10 cellular contexts compared by ENCODE assay signal in the genomic region with DNA sequence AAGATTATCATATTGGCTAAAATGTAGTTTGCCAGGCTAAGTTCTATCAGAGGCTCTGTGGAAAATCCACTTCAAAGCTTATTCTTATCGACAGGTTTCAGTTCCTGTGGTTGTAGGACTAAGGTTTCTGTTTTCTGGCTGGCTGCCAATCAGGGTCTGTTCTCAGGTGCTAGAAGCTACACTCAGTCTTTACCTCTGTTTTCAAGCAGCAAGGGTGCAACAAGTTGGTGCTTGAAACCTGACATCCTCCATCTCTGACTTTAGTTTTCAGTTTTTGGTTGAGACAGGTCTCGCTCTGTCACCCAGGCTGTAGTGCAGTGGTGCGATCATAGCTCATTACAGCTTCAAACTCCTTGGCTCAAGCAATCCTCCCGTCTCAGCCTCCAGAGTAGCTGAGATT. TPM values are rescaled to one million over a fixed set of nuclear protein-coding genes. Genes with fewer than 3 reads are reported as not detected.
DNase-seq lines count a peak whose midpoint lies in the region; ATAC-seq and TF ChIP-seq lines count a peak whose summit lies in the region.
"Had no signal": no experiment of that assay in that cellular context is flagged by ENCODE, and none has a peak within 500 bp of the region (broad histone marks: within the 10 kb centered on the region; RNA-seq: fewer than 3 reads in every experiment).

No MANE protein-coding gene starts in this region.

- H3K36me3 ChIP-seq in naive thymus-derived CD4-positive, alpha-beta T cell (ENCODE audit: control insufficient read depth in 2 of 3, insufficient read depth in 3 of 3, low read length in 3 of 3): peaks cover 20 to 64% (median 25%) of the 10 kb centered on the region in 3 experiments
- H3K36me3 ChIP-seq in heart right ventricle (peaks cover 0 to 98% (median 43%) of the 10 kb centered on the region in 9 donors), left ventricle myocardium inferior (peaks cover 75% of the 10 kb centered on the region), PC-3 (ENCODE audit: low read depth, low read length) (peaks cover 31% of the 10 kb centered on the region), PC-9 (ENCODE audit: low read depth) (peaks cover 39% of the 10 kb centered on the region)

- H3K27ac ChIP-seq in naive thymus-derived CD4-positive, alpha-beta T cell (ENCODE audit: low read depth, low read length): no peak overlapping the region
- H3K27ac ChIP-seq in heart right ventricle (no peak overlapping the region), left ventricle myocardium inferior (replicated peaks) (no peak overlapping the region), PC-3 (ENCODE audit: low read length) (no peak overlapping the region), PC-9 (no peak overlapping the region)
- H3K27ac ChIP-seq: parathyroid adenoma had no signal

- H3F3A ChIP-seq in PC-3 (ENCODE audit: low read length, unreplicated experiment): no peaks in the 10 kb centered on the region
- peaks cover 13% of the 10 kb centered on the region; the same call in 1 of the 2 replicates for H3F3A ChIP-seq in PC-9 (ENCODE audit: insufficient read depth, low read depth)

- H3K4me1 Mint-ChIP-seq in T-cell: peaks cover 8 to 23% (median 14%) of the 10 kb centered on the region in 3 donors
- H3K4me1 Mint-ChIP-seq in naive thymus-derived CD4-positive, alpha-beta T cell: peaks cover 0 to 52% (median 10%) of the 10 kb centered on the region in 7 donors

- peak overlapping the region in 1 of 2 donors; percentile 48 for H3K27ac Mint-ChIP-seq in T-cell
- peak overlapping the region in 3 of 9 donors; percentile 7 to 81 (median 32) for H3K27ac Mint-ChIP-seq in naive thymus-derived CD4-positive, alpha-beta T cell

- H3K27me3 ChIP-seq in naive thymus-derived CD4-positive, alpha-beta T cell (ENCODE audit: control insufficient read depth in 2 of 2, insufficient read depth in 2 of 2, low read length in 2 of 2): no peaks in the 10 kb centered on the region
- H3K27me3 ChIP-seq in heart right ventricle (no peaks in the 10 kb centered on the region), left ventricle myocardium inferior (ENCODE audit: low read depth) (no peaks in the 10 kb centered on the region), PC-3 (ENCODE audit: low read length) (no peaks in the 10 kb centered on the region), PC-9 (ENCODE audit: insufficient read depth, low read depth) (no peaks in the 10 kb centered on the region)
- H3K27me3 ChIP-seq: cardiac muscle cell had no signal

- H3K9ac ChIP-seq in PC-3 (ENCODE audit: low read length): no peak overlapping the region
- H3K9ac ChIP-seq: parathyroid adenoma had no signal

- no peaks in the 10 kb centered on the region for H3K9me3 ChIP-seq in naive thymus-derived CD4-positive, alpha-beta T cell (ENCODE audit: control insufficient read depth in 2 of 3, low read length in 3 of 3)
- H3K9me3 ChIP-seq in heart right ventricle: peaks cover 0 to 4% (median 0%) of the 10 kb centered on the region in 11 donors
- no peaks in the 10 kb centered on the region for H3K9me3 ChIP-seq in left ventricle myocardium inferior (replicated peaks)
- H3K9me3 ChIP-seq in PC-3 (ENCODE audit: low read length): no peaks in the 10 kb centered on the region
- peaks cover 5% of the 10 kb centered on the region for H3K9me3 ChIP-seq in PC-9 (ENCODE audit: insufficient read depth, low read depth)

- BruUV-seq in PC-3 (replicated peaks; lab: Mats Ljungman, UMichigan) (no TSS peak), PC-9 (replicated peaks; lab: Mats Ljungman, UMichigan) (no TSS peak)

- intact Hi-C loops in naive thymus-derived CD4-positive, alpha-beta T cell (cut with micrococcal nuclease): loop anchor here in 1 of 2 donors (1.0 kb wide), 2 partner anchors 9 to 26 kb away; a partner anchor contains a TSS
- intact Hi-C loops in heart right ventricle (cut with DNase I) (loop anchor here in 1 of 10 donors (10.0 kb wide), 1 partner anchor 68 kb away; a partner anchor contains a TSS), left ventricle myocardium inferior (cut with micrococcal nuclease) (no loop called here), PC-3 (cut with micrococcal nuclease) (no loop called here), PC-9 (cut with micrococcal nuclease; ENCODE audit: unreplicated experiment) (no loop called here)

- H3K27me3 Mint-ChIP-seq in T-cell: no peaks in the 10 kb centered on the region
- H3K27me3 Mint-ChIP-seq in naive thymus-derived CD4-positive, alpha-beta T cell: no peaks in the 10 kb centered on the region

- H3K79me2 ChIP-seq in PC-3 (ENCODE audit: low read length) (peaks cover 5% of the 10 kb centered on the region), PC-9 (ENCODE audit: low read depth) (no peaks in the 10 kb centered on the region; the same call in 1 of the 2 replicates)
- H3K79me2 ChIP-seq: parathyroid adenoma had no signal

- H3K9me3 Mint-ChIP-seq in T-cell: no peaks in the 10 kb centered on the region
- peaks cover 0 to 12% (median 1%) of the 10 kb centered on the region in 11 donors for H3K9me3 Mint-ChIP-seq in naive thymus-derived CD4-positive, alpha-beta T cell

- H3K4me3 ChIP-seq in naive thymus-derived CD4-positive, alpha-beta T cell (ENCODE audit: low read length): no peak overlapping the region
- H3K4me3 ChIP-seq in heart right ventricle (no peak overlapping the region), left ventricle myocardium inferior (no peak overlapping the region), PC-3 (ENCODE audit: low read length) (no peak overlapping the region), PC-9 (no peak overlapping the region)
- H3K4me3 ChIP-seq: cardiac muscle cell had no signal

- TF ChIP-seq CTCF in heart right ventricle (IDR thresholded peaks at IDR 0.05) (no peak), left ventricle myocardium inferior (IDR thresholded peaks at IDR 0.05; ENCODE audit: borderline replicate concordance) (no peak), PC-3 (conservative IDR thresholded peaks at IDR 0.05; ENCODE audit: low read depth, low read length) (no peak), PC-9 (conservative IDR thresholded peaks at IDR 0.05) (no peak)

- ATAC-seq in GM18511 (IDR thresholded peaks at IDR 0.05; ENCODE audit: unreplicated experiment): peak; percentile 92
- peak; percentile 78 for ATAC-seq in HG02623 (IDR thresholded peaks at IDR 0.05; ENCODE audit: unreplicated experiment)
- ATAC-seq in T-cell (replicated peaks in 1 of 4): peak; percentile 37 to 56 (median 50)
- ATAC-seq in naive thymus-derived CD4-positive, alpha-beta T cell: peak; percentile 27
- no peak for ATAC-seq in heart right ventricle
- ATAC-seq in PC-3: no peak

- no peaks in the 10 kb centered on the region for H3K9me2 ChIP-seq in PC-3 (replicated peaks; ENCODE audit: low read length)
- H3K9me2 ChIP-seq in PC-9 (ENCODE audit: insufficient read depth): no peaks in the 10 kb centered on the region; the same call in 1 of the 2 replicates

- H3K4me2 ChIP-seq in PC-3 (ENCODE audit: low read length) (no peak overlapping the region), PC-9 (no peak overlapping the region)

- H2AFZ ChIP-seq in PC-3 (ENCODE audit: low read length) (no peak overlapping the region), PC-9 (no peak overlapping the region)
- H2AFZ ChIP-seq: parathyroid adenoma had no signal

- H3K4me3 Mint-ChIP-seq in T-cell: no peak overlapping the region
- peak overlapping the region in 1 of 10 donors; percentile 61 for H3K4me3 Mint-ChIP-seq in naive thymus-derived CD4-positive, alpha-beta T cell

- CTCF ChIA-PET in T-cell (lab: Charles Lee) (interaction anchor here in 1 of 2 donors (1.3 kb wide), 1 partner anchor 9 kb away, joined by 4 read pairs; no protein-coding TSS in a partner anchor), PC-3 (lab: Charles Lee) (no interaction called here), PC-9 (lab: Charles Lee) (no interaction called here)
- CTCF ChIA-PET in naive thymus-derived CD4-positive, alpha-beta T cell (lab: Charles Lee): no interaction called here

- no peaks in the 10 kb centered on the region for H3K4me1 ChIP-seq in naive thymus-derived CD4-positive, alpha-beta T cell (ENCODE audit: control insufficient read depth in 2 of 2, insufficient read depth in 2 of 2, low read length in 2 of 2)
- H3K4me1 ChIP-seq in heart right ventricle (no peaks in the 10 kb centered on the region), left ventricle myocardium inferior (no peaks in the 10 kb centered on the region), PC-3 (ENCODE audit: insufficient read depth, low read length) (no peaks in the 10 kb centered on the region), PC-9 (replicated peaks; ENCODE audit: insufficient read depth) (no peaks in the 10 kb centered on the region)
- H3K4me1 ChIP-seq: parathyroid adenoma had no signal

- peaks cover 55% of the 10 kb centered on the region for H3K36me3 Mint-ChIP-seq in T-cell
- H3K36me3 Mint-ChIP-seq in naive thymus-derived CD4-positive, alpha-beta T cell: peaks cover 19 to 79% (median 51%) of the 10 kb centered on the region in 5 donors

- H4K20me1 ChIP-seq in PC-3 (ENCODE audit: low read length) (no peaks in the 10 kb centered on the region), PC-9 (ENCODE audit: insufficient read depth) (no peaks in the 10 kb centered on the region)

- 89 to 95% methylated on average over 4 of the region's 4 CpGs for WGBS in heart right ventricle, 2 donors

- peak in 30 of 34 experiments; percentile 3 to 50 (median 26) for DNase-seq in T-cell
- peak in 7 of 9 donors; percentile 10 to 53 (median 36) for DNase-seq in naive thymus-derived CD4-positive, alpha-beta T cell
- DNase-seq in heart right ventricle: no peak
- DNase-seq in left ventricle myocardium inferior: no peak
- DNase-seq in PC-3: no peak
- no peak for DNase-seq in PC-9

- POLR2A ChIA-PET in T-cell (lab: Charles Lee) (interaction anchor here in 1 of 2 donors (0.6 kb wide), 1 partner anchor 41 kb away, joined by 6 read pairs; no protein-coding TSS in a partner anchor), PC-3 (lab: Charles Lee; ENCODE audit: unreplicated experiment) (no interaction called here), PC-9 (lab: Charles Lee; ENCODE audit: unreplicated experiment) (no interaction called here)
- POLR2A ChIA-PET in naive thymus-derived CD4-positive, alpha-beta T cell (lab: Charles Lee): no interaction called here

RNA-seq across cellular contexts. Expression of a gene that starts 15.3 kb away (rescaled TPM):
- total RNA-seq in T-cell (not detected), heart right ventricle (not detected), left ventricle myocardium inferior (not detected), PC-3 (2014; rRNA removed) (not detected in 2 replicates), PC-9 (2021) (not detected in 2 replicates)
- total RNA-seq in naive thymus-derived CD4-positive, alpha-beta T cell: not detected
- polyA plus RNA-seq in naive thymus-derived CD4-positive, alpha-beta T cell: not detected
- not detected for polyA plus RNA-seq in heart right ventricle
- total RNA-seq: cardiac muscle cell had no signal
- polyA plus RNA-seq: cardiac muscle cell had no signal

RNA-seq across cellular contexts. Expression of a gene that starts 25.6 kb away (rescaled TPM):
- total RNA-seq in T-cell: 10 to 100 TPM; 12.4 to 16.9 (median 15.2) TPM
- 10 to 100 TPM in 4 of 5 experiments, 1 to 10 TPM in 1; 9.5 to 31.0 (median 14.1) TPM for total RNA-seq in naive thymus-derived CD4-positive, alpha-beta T cell
- 10 to 100 TPM; 14.5 to 19.2 TPM for polyA plus RNA-seq in naive thymus-derived CD4-positive, alpha-beta T cell
- 10 to 100 TPM; 19.9 to 47.5 (median 30.2) TPM for total RNA-seq in heart right ventricle
- polyA plus RNA-seq in heart right ventricle: 10 to 100 TPM; 23.9 to 25.9 TPM
- total RNA-seq in left ventricle myocardium inferior: 33.8 TPM
- total RNA-seq in PC-3 (2014; rRNA removed): 68.7 and 76.1 TPM in 2 replicates
- total RNA-seq in PC-9 (2021): 36.9 and 55.8 TPM in 2 replicates

Comparison
In these comparisons a context has a peak if more than half of its experiments do, and no peak if none do; other contexts are left out.
1. ATAC-seq: peak in GM18511 (single experiment), HG02623 (single experiment), T-cell (4 of 4) and naive thymus-derived CD4-positive, alpha-beta T cell (single experiment); none in heart right ventricle (0 of 8) and PC-3 (single experiment).
2. DNase-seq: peak in T-cell (30 of 34) and naive thymus-derived CD4-positive, alpha-beta T cell (7 of 9); none in heart right ventricle (0 of 2), left ventricle myocardium inferior (single experiment), PC-3 (single experiment) and PC-9 (0 of 2).